Comparison of ENCODE assay signal across 15 cellular contexts in the genomic region with DNA sequence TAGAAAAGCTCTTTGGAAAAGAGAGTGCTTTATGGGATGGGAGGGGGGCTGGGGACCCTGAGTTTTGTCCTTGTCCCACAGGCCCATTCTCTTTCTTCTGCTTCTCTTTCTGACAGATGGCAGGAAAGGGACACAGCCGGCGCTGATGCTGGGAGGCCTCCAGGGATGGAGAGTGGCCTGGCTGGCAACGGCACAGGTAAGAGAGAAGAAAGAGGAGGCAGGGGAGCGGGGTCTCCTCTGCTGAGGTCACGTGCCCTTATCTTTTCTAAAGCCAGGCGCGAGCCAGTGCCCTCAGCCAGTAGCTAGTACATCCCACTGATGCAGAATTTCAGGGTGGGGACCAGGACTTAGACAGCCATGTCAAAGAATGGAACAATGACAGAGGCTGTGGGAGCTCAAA. TPM values are rescaled to one million over a fixed set of nuclear protein-coding genes. Genes with fewer than 3 reads are reported as not detected.
A peak's percentile ranks its signal among the peaks of the same experiment; 100 is the strongest.
DNase-seq lines count a peak whose midpoint lies in the region; ATAC-seq and TF ChIP-seq lines count a peak whose summit lies in the region.
"Had no signal": no experiment of that assay in that cellular context is flagged by ENCODE, and none has a peak within 500 bp of the region (broad histone marks: within the 10 kb centered on the region; RNA-seq: fewer than 3 reads in every experiment).

No MANE protein-coding gene starts in this region.

- no peak overlapping the region for H3K4me3 Mint-ChIP-seq in WTC11
- H3K4me3 Mint-ChIP-seq in Calu3 (ENCODE audit: low read depth, unreplicated experiment), result no peak overlapping the region
- H3K4me3 Mint-ChIP-seq: activated naive CD4-positive, alpha-beta T cell treated with anti-CD3 and anti-CD28 coated beads, Interleukin-2, amount 10 ng/mL, durations not matched to agents 7 days and 5 days; B cell had no signal

- no peak for TF ChIP-seq CTCF in WTC11 (IDR thresholded peaks at IDR 0.05)
- TF ChIP-seq CTCF in dorsolateral prefrontal cortex (IDR thresholded peaks at IDR 0.05 in 54 of 56, conservative IDR thresholded peaks at IDR 0.05 in 2 of 56; ENCODE audit: low read depth in 1 of 56, partially characterized antibody in 56 of 56), result no peak
- no peak for TF ChIP-seq CTCF in right lobe of liver (IDR thresholded peaks at IDR 0.05)
- no peak for TF ChIP-seq CTCF in Calu3 (IDR thresholded peaks at IDR 0.05; ENCODE audit: unreplicated experiment)

- H3K4me1 Mint-ChIP-seq in WTC11, result peaks cover 59% of the 10 kb centered on the region
- H3K4me1 Mint-ChIP-seq in Calu3 (ENCODE audit: low read depth, unreplicated experiment), result no peaks in the 10 kb centered on the region

- ATAC-seq in WTC11, result no peak
- no peak for ATAC-seq in right lobe of liver

- H3K36me3 Mint-ChIP-seq in WTC11 (peaks cover 42% of the 10 kb centered on the region), Calu3 (ENCODE audit: insufficient read depth, unreplicated experiment) (peaks cover 7% of the 10 kb centered on the region)

- no peaks in the 10 kb centered on the region for H3K9me3 ChIP-seq in right lobe of liver
- H3K9me3 ChIP-seq: heart left ventricle, suprapubic skin had no signal

- H3K27ac Mint-ChIP-seq in WTC11, result peak overlapping the region; percentile 83; the same call in 1 of the 2 replicates
- H3K27ac Mint-ChIP-seq in Calu3 (ENCODE audit: unreplicated experiment), result no peak overlapping the region
- H3K27ac Mint-ChIP-seq: activated naive CD4-positive, alpha-beta T cell treated with anti-CD3 and anti-CD28 coated beads, Interleukin-2, amount 10 ng/mL, durations not matched to agents 7 days and 5 days; B cell had no signal

- CTCF ChIA-PET in WTC11 (lab: Charles Lee), result interaction anchor here (1.1 to 1.9 kb wide), 5 partner anchors 11 to 33 kb away, joined by 3 to 8 read pairs (median 6); a partner anchor contains a TSS
- CTCF ChIA-PET in Calu3 (lab: Charles Lee), result interaction anchor here (0.6 kb wide), 1 partner anchor 57 kb away, joined by 3 read pairs; no protein-coding TSS in a partner anchor

- H3K27ac ChIP-seq in dorsolateral prefrontal cortex (peak overlapping the region in 57 of 59 donors; percentile 2 to 99 (median 79)), right lobe of liver (peak overlapping the region; percentile 33 to 84 (median 63)), substantia nigra (ENCODE audit: low read depth, low read length, poor library complexity, severe bottlenecking) (peak overlapping the region; percentile 73)
- H3K27ac ChIP-seq: suprapubic skin had no signal

- H3K27me3 ChIP-seq in dorsolateral prefrontal cortex, result no peaks in the 10 kb centered on the region
- no peaks in the 10 kb centered on the region for H3K27me3 ChIP-seq in right lobe of liver
- H3K27me3 ChIP-seq: heart left ventricle, suprapubic skin had no signal

- H3K9me3 Mint-ChIP-seq in WTC11 (peaks cover 4% of the 10 kb centered on the region; the same call in 1 of the 2 replicates), Calu3 (ENCODE audit: low read depth, unreplicated experiment) (no peaks in the 10 kb centered on the region)
- H3K9me3 Mint-ChIP-seq: activated naive CD4-positive, alpha-beta T cell treated with anti-CD3 and anti-CD28 coated beads, Interleukin-2, amount 10 ng/mL, durations not matched to agents 7 days and 5 days had no signal

- H3K36me3 ChIP-seq in right lobe of liver, result no peaks in the 10 kb centered on the region
- H3K36me3 ChIP-seq: suprapubic skin had no signal

- TF ChIP-seq POLR2A in right lobe of liver (IDR thresholded peaks at IDR 0.05), result no peak

- POLR2A ChIA-PET in WTC11 (lab: Charles Lee), result no interaction called here

- peaks cover 0 to 41% (median 12%) of the 10 kb centered on the region in 4 donors for H3K4me1 ChIP-seq in right lobe of liver

- DNase-seq in WTC11 (ENCODE audit: low spot score) (no peak), dorsolateral prefrontal cortex (peak in 3 of 10 donors; percentile 19 to 48 (median 39)), right lobe of liver (no peak), substantia nigra (lab: John Stamatoyannopoulos, UW) (peak in 1 of 49 donors; percentile 59), Calu3 (no peak), DMS153 (lab: John Stamatoyannopoulos, UW) (no peak), T-helper 2 cell (no peak)
- DNase-seq: activated naive CD4-positive, alpha-beta T cell treated with anti-CD3 and anti-CD28 coated beads, Interleukin-2, amount 10 ng/mL, durations not matched to agents 7 days and 5 days; GOT3; KG1; NCI-H1092 treated with DMSO at 0.1 percent for 48 hours; stimulated activated CD4-positive, alpha-beta T cell treated with anti-CD3 and anti-CD28 coated beads, Interleukin-2, amount 100 ng/mL, for 48 hours had no signal

- intact Hi-C loops in dorsolateral prefrontal cortex (cut with DNase I), result loop anchor here (2.0 to 10.0 kb wide), 3 partner anchors 16 to 504 kb away; a partner anchor contains a TSS
- intact Hi-C loops in right lobe of liver (cut with DNase I), result no loop called here
- intact Hi-C loops in Calu3 (cut with micrococcal nuclease; ENCODE audit: unreplicated experiment), result no loop called here

- no TSS peak for BruUV-seq in Calu3 (replicated peaks; lab: Mats Ljungman, UMichigan)

- no peaks in the 10 kb centered on the region for H3K27me3 Mint-ChIP-seq in WTC11 (ENCODE audit: low read depth)
- H3K27me3 Mint-ChIP-seq in Calu3 (ENCODE audit: unreplicated experiment), result no peaks in the 10 kb centered on the region
- H3K27me3 Mint-ChIP-seq: activated naive CD4-positive, alpha-beta T cell treated with anti-CD3 and anti-CD28 coated beads, Interleukin-2, amount 10 ng/mL, durations not matched to agents 7 days and 5 days; B cell had no signal

- WGBS in right lobe of liver (ENCODE audit: insufficient coverage, low coverage, low lambda C conversion rate, missing lambda C conversion rate), result 88% methylated on average over 4 of the region's 7 CpGs

- peak overlapping the region in 10 of 59 donors; percentile 1 to 23 (median 10) for H3K4me3 ChIP-seq in dorsolateral prefrontal cortex
- H3K4me3 ChIP-seq in right lobe of liver, result no peak overlapping the region
- H3K4me3 ChIP-seq: heart left ventricle, suprapubic skin had no signal

TF ChIP-seq in WTC11, 78 proteins besides CTCF, POLR2A, EP300 and RAD21:
- TF ChIP-seq, protein P1, sequence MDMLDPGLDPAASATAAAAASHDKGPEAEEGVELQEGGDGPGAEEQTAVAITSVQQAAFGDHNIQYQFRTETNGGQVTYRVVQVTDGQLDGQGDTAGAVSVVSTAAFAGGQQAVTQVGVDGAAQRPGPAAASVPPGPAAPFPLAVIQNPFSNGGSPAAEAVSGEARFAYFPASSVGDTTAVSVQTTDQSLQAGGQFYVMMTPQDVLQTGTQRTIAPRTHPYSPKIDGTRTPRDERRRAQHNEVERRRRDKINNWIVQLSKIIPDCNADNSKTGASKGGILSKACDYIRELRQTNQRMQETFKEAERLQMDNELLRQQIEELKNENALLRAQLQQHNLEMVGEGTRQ (CRISPR knock-in tag; IDR thresholded peaks at IDR 0.05), result 0 out of 2 replicates have a peak, but pooled peaks have one; percentile 9
- no peak for TF ChIP-seq MYBL2 (CRISPR knock-in tag; IDR thresholded peaks at IDR 0.05)

RNA-seq across cellular contexts. Expression of a gene that starts 9.2 kb away (rescaled TPM):
- 24.1 to 26.6 TPM (median 25.4 TPM) in 3 replicates for total RNA-seq in WTC11 (2021)
- 10 to 100 TPM in 91 of 120 experiments, 1 to 10 TPM in 29; 6.0 to 19.8 (median 12.1) TPM for total RNA-seq in dorsolateral prefrontal cortex
- total RNA-seq in right lobe of liver, result 1 to 10 TPM in 3 of 6 experiments, under 1 TPM in 3; 0.44 to 1.6 (median 0.96) TPM
- total RNA-seq in Calu3 (2022), result 5.3 and 5.8 TPM in 2 replicates

RNA-seq across cellular contexts. Expression of a gene that starts 19.7 kb away (rescaled TPM):
- total RNA-seq in WTC11 (2021), result 105 to 130 TPM (median 112 TPM) in 3 replicates
- 100 to 1,000 TPM in 95 of 120 experiments, 10 to 100 TPM in 25; 82.2 to 205 (median 110) TPM for total RNA-seq in dorsolateral prefrontal cortex
- 100 to 1,000 TPM in 2 of 6 experiments, 10 to 100 TPM in 4; 56.2 to 133 (median 73.5) TPM for total RNA-seq in right lobe of liver
- 185 and 189 TPM in 2 replicates for total RNA-seq in Calu3 (2022)

RNA-seq across cellular contexts. Expression of a gene that starts 46.9 kb away (rescaled TPM):
- total RNA-seq in WTC11 (2021) (193 to 230 TPM (median 197 TPM) in 3 replicates), dorsolateral prefrontal cortex (10 to 100 TPM; 13.5 to 63.7 (median 23.5) TPM), right lobe of liver (100 to 1,000 TPM; 552 to 948 (median 788) TPM), Calu3 (2022) (9.1 and 13.0 TPM in 2 replicates)
- total RNA-seq: B cell had no signal

Comparison
In these comparisons a context has a peak if more than half of its experiments do, and no peak if none do; other contexts are left out.
1. intact Hi-C loops: an anchor here in dorsolateral prefrontal cortex (2.0 to 10.0 kb wide); none called in right lobe of liver and Calu3.